24 cellular contexts compared by ENCODE assay signal in genomic region chrX:71615954-71616353, GRCh38. TPM values are rescaled to one million over a fixed set of nuclear protein-coding genes. Genes with fewer than 3 reads are reported as not detected.
DNase-seq lines count a peak whose midpoint lies in the region; ATAC-seq and TF ChIP-seq lines count a peak whose summit lies in the region.
"Had no signal": no experiment of that assay in that cellular context is flagged by ENCODE, and none has a peak within 500 bp of the region (broad histone marks: within the 10 kb centered on the region; RNA-seq: fewer than 3 reads in every experiment).

No MANE protein-coding gene starts in this region.

- peak overlapping the region; percentile 77 for H3K27ac Mint-ChIP-seq in activated naive CD4-positive, alpha-beta T cell treated with anti-CD3 and anti-CD28 coated beads, Interleukin-2, amount 10 ng/mL, durations not matched to agents 7 days and 5 days
- H3K27ac Mint-ChIP-seq in natural killer cell treated with Interleukin-12 subunit alpha and Interleukin-12 subunit beta and Interleukin-15 and Interleukin-18, amount 100 ng/mL, for 72 hours: peak overlapping the region; percentile 85 to 93
- H3K27ac Mint-ChIP-seq in Calu3 (ENCODE audit: unreplicated experiment): no peak overlapping the region
- H3K27ac Mint-ChIP-seq: brain, type B pancreatic cell had no signal

- CTCF ChIA-PET in activated naive CD4-positive, alpha-beta T cell treated with anti-CD3 and anti-CD28 coated beads, Interleukin-2, amount 10 ng/mL, durations not matched to agents 7 days and 5 days (lab: Charles Lee): interaction anchor here (1.1 kb wide), 1 partner anchor 11 kb away, joined by 3 read pairs; no protein-coding TSS in a partner anchor
- CTCF ChIA-PET in Calu3 (lab: Charles Lee): interaction anchor here (0.6 kb wide), 1 partner anchor 377 kb away, joined by 3 read pairs; no protein-coding TSS in a partner anchor

- peak overlapping the region; percentile 89 for H3K4me3 Mint-ChIP-seq in activated naive CD4-positive, alpha-beta T cell treated with anti-CD3 and anti-CD28 coated beads, Interleukin-2, amount 10 ng/mL, durations not matched to agents 7 days and 5 days
- peak overlapping the region; percentile 81 for H3K4me3 Mint-ChIP-seq in natural killer cell treated with Interleukin-12 subunit alpha and Interleukin-12 subunit beta and Interleukin-15 and Interleukin-18, amount 100 ng/mL, for 72 hours
- no peak overlapping the region for H3K4me3 Mint-ChIP-seq in Calu3 (ENCODE audit: low read depth, unreplicated experiment)
- H3K4me3 Mint-ChIP-seq: brain, CD14-positive monocyte, type B pancreatic cell had no signal

- no peak for TF ChIP-seq CTCF in Calu3 (IDR thresholded peaks at IDR 0.05; ENCODE audit: unreplicated experiment)

- H3K9me3 Mint-ChIP-seq in activated naive CD4-positive, alpha-beta T cell treated with anti-CD3 and anti-CD28 coated beads, Interleukin-2, amount 10 ng/mL, durations not matched to agents 7 days and 5 days: no peaks in the 10 kb centered on the region
- H3K9me3 Mint-ChIP-seq in natural killer cell treated with Interleukin-12 subunit alpha and Interleukin-12 subunit beta and Interleukin-15 and Interleukin-18, amount 100 ng/mL, for 72 hours: no peaks in the 10 kb centered on the region
- no peaks in the 10 kb centered on the region for H3K9me3 Mint-ChIP-seq in Calu3 (ENCODE audit: low read depth, unreplicated experiment)
- H3K9me3 Mint-ChIP-seq: type B pancreatic cell had no signal

- peaks cover 83% of the 10 kb centered on the region for H3K4me1 Mint-ChIP-seq in activated naive CD4-positive, alpha-beta T cell treated with anti-CD3 and anti-CD28 coated beads, Interleukin-2, amount 10 ng/mL, durations not matched to agents 7 days and 5 days
- H3K4me1 Mint-ChIP-seq in natural killer cell treated with Interleukin-12 subunit alpha and Interleukin-12 subunit beta and Interleukin-15 and Interleukin-18, amount 100 ng/mL, for 72 hours (ENCODE audit: low read depth in 2 of 2): peaks cover 51 to 61% of the 10 kb centered on the region in 2 donors
- peaks cover 5% of the 10 kb centered on the region for H3K4me1 Mint-ChIP-seq in Calu3 (ENCODE audit: low read depth, unreplicated experiment)
- H3K4me1 Mint-ChIP-seq: brain had no signal

- ATAC-seq in HG02610 (IDR thresholded peaks at IDR 0.05; ENCODE audit: unreplicated experiment): peak; percentile 37
- ATAC-seq in natural killer cell treated with Interleukin-12 subunit alpha and Interleukin-12 subunit beta and Interleukin-15 and Interleukin-18, amount 100 ng/mL, for 72 hours: peak; percentile 75 to 82
- no peak for ATAC-seq in HG02623 (IDR thresholded peaks at IDR 0.05; ENCODE audit: unreplicated experiment)
- ATAC-seq: HCT116, mucosa of descending colon, sciatic nerve had no signal

- BruUV-seq in Calu3 (replicated peaks; lab: Mats Ljungman, UMichigan): no TSS peak

- peak; percentile 33 for DNase-seq in activated CD4-positive, CD25-positive, alpha-beta regulatory T cell treated with anti-CD3 and anti-CD28 coated beads, Interleukin-2, amount 50 U/mL, for 72 hours
- DNase-seq in activated CD4-positive, CD25-positive, alpha-beta regulatory T cell (lab: John Stamatoyannopoulos, UW): no peak
- no peak for DNase-seq in activated naive CD4-positive, alpha-beta T cell treated with anti-CD3 and anti-CD28 coated beads, Interleukin-2, amount 10 ng/mL, durations not matched to agents 7 days and 5 days
- DNase-seq in natural killer cell treated with Interleukin-12 subunit alpha and Interleukin-12 subunit beta and Interleukin-15 and Interleukin-18, amount 100 ng/mL, for 72 hours (ENCODE audit: low spot score): peak; percentile 63
- no peak for DNase-seq in anterior cingulate cortex (lab: John Stamatoyannopoulos, UW)
- DNase-seq in Calu3: no peak
- DNase-seq: 8988T; esophagus squamous epithelium; MM.1S; NCI-H2081; NCI-H526 treated with DMSO at 0.1 percent for 48 hours; PC-9; stimulated activated CD4-positive, alpha-beta T cell treated with anti-CD3 and anti-CD28 coated beads, Interleukin-4, amount 100 ng/mL, for 1 hour had no signal

- H3K36me3 Mint-ChIP-seq in activated naive CD4-positive, alpha-beta T cell treated with anti-CD3 and anti-CD28 coated beads, Interleukin-2, amount 10 ng/mL, durations not matched to agents 7 days and 5 days: peaks cover 60% of the 10 kb centered on the region
- H3K36me3 Mint-ChIP-seq in natural killer cell treated with Interleukin-12 subunit alpha and Interleukin-12 subunit beta and Interleukin-15 and Interleukin-18, amount 100 ng/mL, for 72 hours: peaks cover 9% of the 10 kb centered on the region
- peaks cover 47% of the 10 kb centered on the region for H3K36me3 Mint-ChIP-seq in Calu3 (ENCODE audit: insufficient read depth, unreplicated experiment)
- H3K36me3 Mint-ChIP-seq: type B pancreatic cell had no signal

- H3K27me3 Mint-ChIP-seq in activated naive CD4-positive, alpha-beta T cell treated with anti-CD3 and anti-CD28 coated beads, Interleukin-2, amount 10 ng/mL, durations not matched to agents 7 days and 5 days: no peaks in the 10 kb centered on the region
- no peaks in the 10 kb centered on the region for H3K27me3 Mint-ChIP-seq in natural killer cell treated with Interleukin-12 subunit alpha and Interleukin-12 subunit beta and Interleukin-15 and Interleukin-18, amount 100 ng/mL, for 72 hours
- H3K27me3 Mint-ChIP-seq in Calu3 (ENCODE audit: unreplicated experiment): no peaks in the 10 kb centered on the region
- H3K27me3 Mint-ChIP-seq: brain, type B pancreatic cell had no signal

- intact Hi-C loops in Calu3 (cut with micrococcal nuclease; ENCODE audit: unreplicated experiment): no loop called here

RNA-seq across cellular contexts. Expression of gene CXCR3, which starts 2.4 kb away (rescaled TPM):
- total RNA-seq in natural killer cell treated with Interleukin-12 subunit alpha and Interleukin-12 subunit beta and Interleukin-15 and Interleukin-18, amount 100 ng/mL, for 72 hours: 10 to 100 TPM in 1 of 2 donors, 1 to 10 TPM in 1; 2.7 to 14.8 TPM
- not detected in 2 replicates for total RNA-seq in Calu3 (2022)
- total RNA-seq: Daoy, kidney epithelial cell, omental fat pad, PC-9 had no signal

RNA-seq across cellular contexts. Expression of gene GCNA, which starts 37.7 kb away (rescaled TPM):
- total RNA-seq in natural killer cell treated with Interleukin-12 subunit alpha and Interleukin-12 subunit beta and Interleukin-15 and Interleukin-18, amount 100 ng/mL, for 72 hours: 1 to 10 TPM; 5.5 to 6.1 TPM
- 8.1 and 10.2 TPM in 2 replicates for total RNA-seq in Calu3 (2022)

Comparison
In these comparisons a context has a peak if more than half of its experiments do, and no peak if none do; other contexts are left out.
1. DNase-seq: peak in activated CD4-positive, CD25-positive, alpha-beta regulatory T cell treated with anti-CD3 and anti-CD28 coated beads, Interleukin-2, amount 50 U/mL, for 72 hours (single experiment) and natural killer cell treated with Interleukin-12 subunit alpha and Interleukin-12 subunit beta and Interleukin-15 and Interleukin-18, amount 100 ng/mL, for 72 hours (single experiment); none in activated CD4-positive, CD25-positive, alpha-beta regulatory T cell (0 of 4), activated naive CD4-positive, alpha-beta T cell treated with anti-CD3 and anti-CD28 coated beads, Interleukin-2, amount 10 ng/mL, durations not matched to agents 7 days and 5 days (single experiment), anterior cingulate cortex (0 of 58) and Calu3 (single experiment).